19 cellular contexts compared by ENCODE assay signal in genomic region chr5:122142480-122142879, GRCh38. TPM values are rescaled to one million over a fixed set of nuclear protein-coding genes. Genes with fewer than 3 reads are reported as not detected.
DNase-seq lines count a peak whose midpoint lies in the region; ATAC-seq, FAIRE-seq and TF ChIP-seq lines count a peak whose summit lies in the region.
"Had no signal": no experiment of that assay in that cellular context is flagged by ENCODE, and none has a peak within 500 bp of the region (broad histone marks: within the 10 kb centered on the region; RNA-seq: fewer than 3 reads in every experiment).

No MANE protein-coding gene starts in this region.

- H3K9me3 ChIP-seq in astrocyte (ENCODE audit: insufficient read depth, low read depth, low read length), result no peaks in the 10 kb centered on the region
- H3K9me3 ChIP-seq: BE2C, prostate gland had no signal

- H3K9me3 Mint-ChIP-seq in astrocyte (ENCODE audit: unreplicated experiment), result no peaks in the 10 kb centered on the region
- H3K9me3 Mint-ChIP-seq: central memory CD8-positive, alpha-beta T cell had no signal

- no peak overlapping the region for H3K4me3 ChIP-seq in astrocyte (ENCODE audit: insufficient read depth, low read depth, low read length)
- H3K4me3 ChIP-seq: prostate gland had no signal

- H3K27me3 Mint-ChIP-seq in astrocyte (ENCODE audit: low read depth, unreplicated experiment), result no peaks in the 10 kb centered on the region
- H3K27me3 Mint-ChIP-seq: central memory CD8-positive, alpha-beta T cell had no signal

- peak overlapping the region; percentile 66 for H3K9ac ChIP-seq in astrocyte (ENCODE audit: low read length)

- H3K4me3 Mint-ChIP-seq in astrocyte (ENCODE audit: unreplicated experiment), result peak overlapping the region; percentile 4
- H3K4me3 Mint-ChIP-seq: central memory CD8-positive, alpha-beta T cell had no signal

- peak; percentile 98 for FAIRE-seq in astrocyte (lab: Jason Lieb, UNC)
- FAIRE-seq: H1 had no signal

- peak overlapping the region; percentile 59 for H3K4me2 ChIP-seq in astrocyte (ENCODE audit: low read length)

- peaks cover 34% of the 10 kb centered on the region for H3K4me1 Mint-ChIP-seq in astrocyte (ENCODE audit: low read depth, unreplicated experiment)

- H3K36me3 ChIP-seq in astrocyte (ENCODE audit: insufficient read depth, low read length), result no peaks in the 10 kb centered on the region
- H3K36me3 ChIP-seq: BE2C, prostate gland had no signal

- H3K27ac ChIP-seq in astrocyte (ENCODE audit: low read depth, low read length), result peak overlapping the region; percentile 90
- H3K27ac ChIP-seq: prostate gland had no signal

- in situ Hi-C loops in G401 (cut with HindIII; ENCODE audit: low sequenced_read_pairs), result no loop called here

- ATAC-seq in HG02759 (IDR thresholded peaks at IDR 0.05; ENCODE audit: unreplicated experiment), result no peak
- no peak for ATAC-seq in GM19324 (IDR thresholded peaks at IDR 0.05; ENCODE audit: low FRiP score, unreplicated experiment)

- no peaks in the 10 kb centered on the region for H3K27me3 ChIP-seq in astrocyte (ENCODE audit: insufficient read depth, low read length)
- H3K27me3 ChIP-seq: BE2C had no signal

- H3K36me3 Mint-ChIP-seq in astrocyte (ENCODE audit: low read depth, unreplicated experiment), result no peaks in the 10 kb centered on the region

- H2AFZ ChIP-seq in astrocyte (ENCODE audit: low read depth, low read length), result no peak overlapping the region

- H3K4me1 ChIP-seq in astrocyte (ENCODE audit: insufficient read depth, low read length), result peaks cover 18% of the 10 kb centered on the region
- H3K4me1 ChIP-seq: BE2C, prostate gland had no signal

- H3K27ac Mint-ChIP-seq in astrocyte (ENCODE audit: unreplicated experiment), result peak overlapping the region; percentile 96

- H4K20me1 ChIP-seq in astrocyte (ENCODE audit: insufficient read depth, low read length), result no peaks in the 10 kb centered on the region

- DNase-seq in AG08396 (ENCODE audit: low spot score) (peak; percentile 60), HS-5 (ENCODE audit: low read depth) (peak; percentile 88), astrocyte (ENCODE audit: low read depth) (peak; percentile 91), iris pigment epithelial cell (ENCODE audit: low read depth) (peak; percentile 90), G401 (ENCODE audit: low spot score) (no peak)
- DNase-seq in stimulated activated CD4-positive, alpha-beta T cell treated with anti-CD3 and anti-CD28 coated beads, Interleukin-4, amount 100 ng/mL, for 1 hour, result no peak
- DNase-seq: activated CD4-positive, alpha-beta T cell treated with anti-CD3 and anti-CD28 coated beads, Interleukin-2, amount 50 U/mL, for 48 hours; activated effector memory CD4-positive, alpha-beta T cell treated with Interleukin-2 at 50 U/mL for 16 hours; BE2C; NCI-H1048; NCI-H2227 treated with DMSO at 0.1 percent for 48 hours; stimulated activated CD4-positive, alpha-beta T cell treated with anti-CD3 and anti-CD28 coated beads, Interleukin-2, amount 100 ng/mL, for 24 hours; stimulated activated naive CD4-positive, alpha-beta T cell; T-helper 9 cell had no signal

- no peaks in the 10 kb centered on the region for H3K79me2 ChIP-seq in astrocyte (ENCODE audit: insufficient read depth, low read length)

- TF ChIP-seq CTCF in astrocyte (IDR thresholded peaks at IDR 0.05; ENCODE audit: insufficient read depth, low read depth, low read length), result no peak

RNA-seq across cellular contexts. Expression of gene ZNF474, which starts 13.1 kb away (rescaled TPM):
- 0.38 and 0.45 TPM in 2 replicates for total RNA-seq in astrocyte
- 0.71 TPM in 1 of 2 replicates, not detected in the other for total RNA-seq in G401 (2014; rRNA removed; shearing (Covaris generic))
- total RNA-seq: H1 had no signal

Comparison
In these comparisons a context has a peak if more than half of its experiments do, and no peak if none do; other contexts are left out.
1. DNase-seq: peak in AG08396 (single experiment), HS-5 (single experiment), astrocyte (single experiment) and iris pigment epithelial cell (single experiment); none in G401 (single experiment) and stimulated activated CD4-positive, alpha-beta T cell treated with anti-CD3 and anti-CD28 coated beads, Interleukin-4, amount 100 ng/mL, for 1 hour (single experiment).